Comparison of ENCODE assay signal across 23 cellular contexts in the genomic region with DNA sequence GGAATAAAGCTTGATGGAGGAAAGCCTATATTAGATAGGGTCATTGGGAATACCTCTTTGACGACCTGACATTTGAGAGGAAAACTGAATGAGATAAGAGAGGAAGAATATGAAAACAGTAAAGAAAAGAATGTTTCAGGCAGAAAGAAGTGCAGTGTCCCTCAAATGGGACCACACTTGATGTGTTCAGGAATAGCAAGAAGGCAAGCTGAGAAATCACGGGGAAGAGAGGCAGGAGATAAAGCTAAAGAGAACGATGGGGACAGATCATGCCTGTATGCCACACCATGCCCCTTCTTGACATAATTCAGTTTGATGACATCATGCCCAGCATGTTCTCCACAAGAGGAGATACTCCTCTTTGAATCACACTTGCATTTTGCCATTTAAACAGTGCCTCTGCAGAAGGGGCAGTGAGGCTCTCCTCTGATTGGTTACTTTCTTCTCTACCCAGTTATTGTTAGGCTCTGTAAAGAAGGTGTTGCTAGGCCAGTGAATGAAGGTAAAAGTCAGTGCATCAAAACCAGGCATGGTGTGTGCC.
"Had no signal": no experiment of that assay in that cellular context is flagged by ENCODE, and none has a peak within 500 bp of the region (broad histone marks: within the 10 kb centered on the region; RNA-seq: fewer than 3 reads in every experiment).

No MANE protein-coding gene starts in this region.

- H3K27me3 ChIP-seq: adrenal gland, breast epithelium, esophagus squamous epithelium, gastroesophageal sphincter, heart right ventricle, spleen, upper lobe of right lung had no signal

- H3K4me3 ChIP-seq: adrenal gland, breast epithelium, coronary artery, esophagus squamous epithelium, gastroesophageal sphincter, heart right ventricle, lower lobe of right lung, spleen, upper lobe of right lung had no signal

- H3K9me3 ChIP-seq: adrenal gland, breast epithelium, esophagus squamous epithelium, gastroesophageal sphincter, lower lobe of right lung, upper lobe of right lung had no signal

- DNase-seq: activated CD8-positive, alpha-beta memory T cell treated with anti-CD3 and anti-CD28 coated beads, Interleukin-2, amount 50 U/mL, for 48 hours; activated naive CD4-positive, alpha-beta T cell; activated T-cell treated with anti-CD3 and anti-CD28 coated beads, Interleukin-2, amount 50 U/mL, for 4 hours; adrenal gland; esophagus squamous epithelium; heart right ventricle; islet precursor cell; left colon; lower lobe of right lung; naive B cell; posterior cingulate gyrus; spleen; stimulated activated CD4-positive, alpha-beta T cell treated with anti-CD3 and anti-CD28 coated beads, Interleukin-4, amount 100 ng/mL, for 1 hour; stimulated activated naive CD8-positive, alpha-beta T cell treated with anti-CD3 and anti-CD28 coated beads, Interleukin-15, Interleukin-2, amounts not matched to agents 100 U/mL and 50 U/mL, for 24 hours; upper lobe of right lung had no signal

- H3K27me3 Mint-ChIP-seq: activated naive CD8-positive, alpha-beta T cell; naive B cell had no signal

- H3K27ac ChIP-seq: adrenal gland, breast epithelium, coronary artery, esophagus squamous epithelium, lower lobe of right lung, spleen, upper lobe of right lung had no signal

- H3K4me3 Mint-ChIP-seq: activated naive CD8-positive, alpha-beta T cell; activated T-cell treated with anti-CD3 and anti-CD28 coated beads, Interleukin-2, amount 50 U/mL, for 4 hours; naive B cell; neural crest cell; T-helper 1 cell treated with Interleukin-12 subunit alpha and Interleukin-12 subunit beta and Interleukin-4 antibody, amounts not matched to agents 30 μg/mL and 1 μg/mL, for 36 hours had no signal

- H3K27ac Mint-ChIP-seq: activated naive CD8-positive, alpha-beta T cell; activated T-helper 2 cell treated with anti-CD3 and anti-CD28 coated beads, Interferon-gamma antibody, Interleukin-2, Interleukin-4, amounts not matched to agents 10 μg/mL and 5 μg/mL and 100 μg/mL, durations not matched to agents 14 hours and 24 hours and 36 hours; T-helper 1 cell treated with Interleukin-12 subunit alpha and Interleukin-12 subunit beta and Interleukin-4 antibody, amounts not matched to agents 30 μg/mL and 1 μg/mL, for 36 hours had no signal

- H3K36me3 ChIP-seq: adrenal gland, breast epithelium, esophagus squamous epithelium, gastroesophageal sphincter, heart right ventricle, lower lobe of right lung, upper lobe of right lung had no signal

- ATAC-seq: activated CD4-positive, CD25-positive, alpha-beta regulatory T cell treated with anti-CD3 and anti-CD28 coated beads, Interleukin-2, amount 50 U/mL, for 24 hours; activated T-cell treated with anti-CD3 and anti-CD28 coated beads, Interleukin-2, amount 50 U/mL, for 4 hours; gastroesophageal sphincter; left colon; lower lobe of right lung; stimulated activated naive CD8-positive, alpha-beta T cell treated with anti-CD3 and anti-CD28 coated beads, Interleukin-15, Interleukin-2, amounts not matched to agents 100 U/mL and 50 U/mL, for 24 hours; upper lobe of right lung had no signal
